ENCODE assay signal across 2 cellular contexts in genomic region chr1:208211901-208212843, GRCh38.
TF ChIP-seq lines count a peak whose summit lies in the region.

No MANE protein-coding gene starts in this region.

TF ChIP-seq in liver, 16 proteins besides CTCF, POLR2A, EP300 and RAD21 (continued from another document):
- peak in 1 of 2 donors; percentile 22 for TF ChIP-seq EGR1 (IDR thresholded peaks at IDR 0.05; ENCODE audit: low read depth in 2 of 2)
- TF ChIP-seq JUND (IDR thresholded peaks at IDR 0.05) = no peak

TF ChIP-seq in HepG2, 621 proteins besides CTCF, POLR2A, EP300 and RAD21:
- TF ChIP-seq TFE3 (CRISPR knock-in tag; IDR thresholded peaks at IDR 0.05) (no peak), AHR (CRISPR knock-in tag; IDR thresholded peaks at IDR 0.05) (no peak), ZNF292 (CRISPR knock-in tag; IDR thresholded peaks at IDR 0.05; ENCODE audit: borderline replicate concordance, low read depth) (no peak), CHD2 (IDR thresholded peaks at IDR 0.05; ENCODE audit: low read depth, low read length) (no peak), ZBTB21 (CRISPR knock-in tag; IDR thresholded peaks at IDR 0.05) (no peak), ZFP36L2 (CRISPR knock-in tag; IDR thresholded peaks at IDR 0.05) (no peak), RCOR2 (CRISPR knock-in tag; IDR thresholded peaks at IDR 0.05) (no peak), JUNB (CRISPR knock-in tag; IDR thresholded peaks at IDR 0.05; ENCODE audit: borderline replicate concordance) (no peak), PCBP1 (IDR thresholded peaks at IDR 0.05; ENCODE audit: borderline replicate concordance, low read depth, low read length) (no peak)
- TF ChIP-seq, protein P1, sequence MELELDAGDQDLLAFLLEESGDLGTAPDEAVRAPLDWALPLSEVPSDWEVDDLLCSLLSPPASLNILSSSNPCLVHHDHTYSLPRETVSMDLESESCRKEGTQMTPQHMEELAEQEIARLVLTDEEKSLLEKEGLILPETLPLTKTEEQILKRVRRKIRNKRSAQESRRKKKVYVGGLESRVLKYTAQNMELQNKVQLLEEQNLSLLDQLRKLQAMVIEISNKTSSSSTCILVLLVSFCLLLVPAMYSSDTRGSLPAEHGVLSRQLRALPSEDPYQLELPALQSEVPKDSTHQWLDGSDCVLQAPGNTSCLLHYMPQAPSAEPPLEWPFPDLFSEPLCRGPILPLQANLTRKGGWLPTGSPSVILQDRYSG (CRISPR knock-in tag; IDR thresholded peaks at IDR 0.05) = no peak
